1 cellular context compared by ENCODE assay signal in genomic region chr5:118405650-118406061, GRCh38.
TF ChIP-seq lines count a peak whose summit lies in the region.

No MANE protein-coding gene starts in this region.

TF ChIP-seq in IMR-90, 13 proteins besides CTCF, POLR2A, EP300 and RAD21:
- TF ChIP-seq FOS (IDR thresholded peaks at IDR 0.05; ENCODE audit: low read depth, low read length) (no peak), MXI1 (IDR thresholded peaks at IDR 0.05; ENCODE audit: borderline replicate concordance, low read depth, low read length) (no peak), RCOR1 (IDR thresholded peaks at IDR 0.05; ENCODE audit: insufficient replicate concordance, low read length) (no peak)
